In genomic region chr2:160279813-160280465, GRCh38 we compare ENCODE assay signal across 12 cellular contexts.
DNase-seq lines count a peak whose midpoint lies in the region; ATAC-seq and TF ChIP-seq lines count a peak whose summit lies in the region.
"Had no signal": no experiment of that assay in that cellular context is flagged by ENCODE, and none has a peak within 500 bp of the region (broad histone marks: within the 10 kb centered on the region; RNA-seq: fewer than 3 reads in every experiment).

No MANE protein-coding gene starts in this region.

- TF ChIP-seq CTCF in fibroblast of mammary gland (conservative IDR thresholded peaks at IDR 0.05; ENCODE audit: control insufficient read depth, insufficient read depth, low read depth, low read length) = no peak
- TF ChIP-seq CTCF in gastrocnemius medialis (IDR thresholded peaks at IDR 0.05 in 4 of 5, conservative IDR thresholded peaks at IDR 0.05 in 1 of 5) = no peak
- TF ChIP-seq CTCF in WERI-Rb-1 (IDR thresholded peaks at IDR 0.05; ENCODE audit: low read depth, low read length) = no peak

- H3K36me3 Mint-ChIP-seq in activated T-cell treated with anti-CD3 and anti-CD28 coated beads, Interleukin-2, amount 50 U/mL, for 4 hours (ENCODE audit: insufficient read depth) = peaks cover 44% of the 10 kb centered on the region
- peaks cover 66% of the 10 kb centered on the region for H3K36me3 Mint-ChIP-seq in T-helper 2 cell treated with Interferon-gamma antibody and Interleukin-4, amounts not matched to agents 5 μg/mL and 100 μg/mL, for 36 hours (ENCODE audit: low read depth)
- H3K36me3 Mint-ChIP-seq in stimulated activated effector memory CD8-positive, alpha-beta T cell treated with anti-CD3 and anti-CD28 coated beads, Interleukin-12 subunit alpha, Interleukin-12 subunit beta, amount 100 ng/mL, for 72 hours = peaks cover 87% of the 10 kb centered on the region

- no peaks in the 10 kb centered on the region for H3K9me3 Mint-ChIP-seq in activated T-cell treated with anti-CD3 and anti-CD28 coated beads, Interleukin-2, amount 50 U/mL, for 4 hours
- H3K9me3 Mint-ChIP-seq in T-helper 2 cell treated with Interferon-gamma antibody and Interleukin-4, amounts not matched to agents 5 μg/mL and 100 μg/mL, for 36 hours = no peaks in the 10 kb centered on the region
- H3K9me3 Mint-ChIP-seq in stimulated activated effector memory CD8-positive, alpha-beta T cell treated with anti-CD3 and anti-CD28 coated beads, Interleukin-12 subunit alpha, Interleukin-12 subunit beta, amount 100 ng/mL, for 72 hours = no peaks in the 10 kb centered on the region

- peaks cover 31% of the 10 kb centered on the region for H3K4me1 Mint-ChIP-seq in activated T-cell treated with anti-CD3 and anti-CD28 coated beads, Interleukin-2, amount 50 U/mL, for 4 hours (ENCODE audit: low read depth)
- H3K4me1 Mint-ChIP-seq in T-helper 2 cell treated with Interferon-gamma antibody and Interleukin-4, amounts not matched to agents 5 μg/mL and 100 μg/mL, for 36 hours (ENCODE audit: low read depth) = peaks cover 22% of the 10 kb centered on the region
- peaks cover 18% of the 10 kb centered on the region for H3K4me1 Mint-ChIP-seq in stimulated activated effector memory CD8-positive, alpha-beta T cell treated with anti-CD3 and anti-CD28 coated beads, Interleukin-12 subunit alpha, Interleukin-12 subunit beta, amount 100 ng/mL, for 72 hours

- ATAC-seq in activated T-cell treated with anti-CD3 and anti-CD28 coated beads, Interleukin-2, amount 50 U/mL, for 4 hours = peak; percentile 70 to 73
- ATAC-seq in stimulated activated effector memory CD8-positive, alpha-beta T cell treated with anti-CD3 and anti-CD28 coated beads, Interleukin-12 subunit alpha, Interleukin-12 subunit beta, amount 100 ng/mL, for 72 hours = peak; percentile 75
- ATAC-seq in HG02763 (IDR thresholded peaks at IDR 0.05; ENCODE audit: unreplicated experiment) (no peak), gastrocnemius medialis (no peak)

- no peaks in the 10 kb centered on the region for H3K27me3 ChIP-seq in gastrocnemius medialis
- no peaks in the 10 kb centered on the region for H3K27me3 ChIP-seq in WERI-Rb-1 (ENCODE audit: insufficient read depth, low read depth, severe bottlenecking)
- H3K27me3 ChIP-seq: Peyer's patch, right lobe of liver had no signal

- H3K4me3 Mint-ChIP-seq in activated T-cell treated with anti-CD3 and anti-CD28 coated beads, Interleukin-2, amount 50 U/mL, for 4 hours = peak overlapping the region; percentile 25
- peak overlapping the region; percentile 22 for H3K4me3 Mint-ChIP-seq in T-helper 2 cell treated with Interferon-gamma antibody and Interleukin-4, amounts not matched to agents 5 μg/mL and 100 μg/mL, for 36 hours
- no peak overlapping the region for H3K4me3 Mint-ChIP-seq in stimulated activated effector memory CD8-positive, alpha-beta T cell treated with anti-CD3 and anti-CD28 coated beads, Interleukin-12 subunit alpha, Interleukin-12 subunit beta, amount 100 ng/mL, for 72 hours

- no peak for DNase-seq in activated T-cell treated with anti-CD3 and anti-CD28 coated beads, Interleukin-2, amount 50 U/mL, for 4 hours
- no peak for DNase-seq in activated T-cell treated with anti-CD3 and anti-CD28 coated beads, Interleukin-2, amount 50 U/mL, for 48 hours
- DNase-seq in T-helper 2 cell treated with Interferon-gamma antibody and Interleukin-4, amounts not matched to agents 5 μg/mL and 100 μg/mL, for 36 hours (ENCODE audit: low spot score) = no peak
- peak; percentile 69 for DNase-seq in fibroblast of mammary gland (ENCODE audit: low read depth)
- DNase-seq in stimulated activated effector memory CD8-positive, alpha-beta T cell treated with anti-CD3 and anti-CD28 coated beads, Interleukin-12 subunit alpha, Interleukin-12 subunit beta, amount 100 ng/mL, for 72 hours (ENCODE audit: low spot score in 2 of 2) = no peak
- no peak for DNase-seq in gastrocnemius medialis
- no peak for DNase-seq in WERI-Rb-1
- DNase-seq: NCI-H2081, Peyer's patch, right lobe of liver had no signal

- H3K36me3 ChIP-seq in gastrocnemius medialis = peaks cover 0 to 71% of the 10 kb centered on the region in 2 donors
- H3K36me3 ChIP-seq in WERI-Rb-1 = no peaks in the 10 kb centered on the region; the same call in 1 of the 2 replicates

- no peaks in the 10 kb centered on the region for H3K9me3 ChIP-seq in gastrocnemius medialis
- H3K9me3 ChIP-seq in WERI-Rb-1 (ENCODE audit: severe bottlenecking) = no peaks in the 10 kb centered on the region
- H3K9me3 ChIP-seq: Peyer's patch, right lobe of liver had no signal

- H3K4me3 ChIP-seq in fibroblast of mammary gland (ENCODE audit: control insufficient read depth, low read depth, low read length) = no peak overlapping the region
- no peak overlapping the region for H3K4me3 ChIP-seq in gastrocnemius medialis
- no peak overlapping the region for H3K4me3 ChIP-seq in WERI-Rb-1 (ENCODE audit: low read depth, low read length)
- H3K4me3 ChIP-seq: lung, Peyer's patch, right lobe of liver had no signal

- intact Hi-C loops in gastrocnemius medialis (cut with DNase I; ENCODE audit: low total_unique reads) = loop anchor here (10.0 kb wide), 1 partner anchor 165 kb away; no protein-coding TSS in a partner anchor

- H3K27ac ChIP-seq in gastrocnemius medialis (peak overlapping the region in 1 of 4 donors; percentile 55), WERI-Rb-1 (no peak overlapping the region)
- H3K27ac ChIP-seq: right lobe of liver had no signal

- in situ Hi-C loops in gastrocnemius medialis (cut with MboI; ENCODE audit: low sequenced_read_pairs in 4 of 4) = no loop called here

- peak overlapping the region; percentile 58 for H3K27ac Mint-ChIP-seq in T-helper 2 cell treated with Interferon-gamma antibody and Interleukin-4, amounts not matched to agents 5 μg/mL and 100 μg/mL, for 36 hours
- H3K27ac Mint-ChIP-seq in stimulated activated effector memory CD8-positive, alpha-beta T cell treated with anti-CD3 and anti-CD28 coated beads, Interleukin-12 subunit alpha, Interleukin-12 subunit beta, amount 100 ng/mL, for 72 hours = peak overlapping the region; percentile 77

- no peak for TF ChIP-seq POLR2A in gastrocnemius medialis (IDR thresholded peaks at IDR 0.05)

- no peaks in the 10 kb centered on the region for H3K27me3 Mint-ChIP-seq in activated T-cell treated with anti-CD3 and anti-CD28 coated beads, Interleukin-2, amount 50 U/mL, for 4 hours (ENCODE audit: low read depth)
- no peaks in the 10 kb centered on the region for H3K27me3 Mint-ChIP-seq in T-helper 2 cell treated with Interferon-gamma antibody and Interleukin-4, amounts not matched to agents 5 μg/mL and 100 μg/mL, for 36 hours (ENCODE audit: low read depth)

- H3K4me1 ChIP-seq in gastrocnemius medialis = peaks cover 0 to 5% of the 10 kb centered on the region in 2 donors
- H3K4me1 ChIP-seq: Peyer's patch had no signal

Comparison
In these comparisons a context has a peak if more than half of its experiments do, and no peak if none do; other contexts are left out.
1. ATAC-seq: peak in activated T-cell treated with anti-CD3 and anti-CD28 coated beads, Interleukin-2, amount 50 U/mL, for 4 hours (2 of 2) and stimulated activated effector memory CD8-positive, alpha-beta T cell treated with anti-CD3 and anti-CD28 coated beads, Interleukin-12 subunit alpha, Interleukin-12 subunit beta, amount 100 ng/mL, for 72 hours (single experiment); none in HG02763 (single experiment) and gastrocnemius medialis (0 of 2).